Comparison of ENCODE assay signal across 9 cellular contexts in the genomic region with DNA sequence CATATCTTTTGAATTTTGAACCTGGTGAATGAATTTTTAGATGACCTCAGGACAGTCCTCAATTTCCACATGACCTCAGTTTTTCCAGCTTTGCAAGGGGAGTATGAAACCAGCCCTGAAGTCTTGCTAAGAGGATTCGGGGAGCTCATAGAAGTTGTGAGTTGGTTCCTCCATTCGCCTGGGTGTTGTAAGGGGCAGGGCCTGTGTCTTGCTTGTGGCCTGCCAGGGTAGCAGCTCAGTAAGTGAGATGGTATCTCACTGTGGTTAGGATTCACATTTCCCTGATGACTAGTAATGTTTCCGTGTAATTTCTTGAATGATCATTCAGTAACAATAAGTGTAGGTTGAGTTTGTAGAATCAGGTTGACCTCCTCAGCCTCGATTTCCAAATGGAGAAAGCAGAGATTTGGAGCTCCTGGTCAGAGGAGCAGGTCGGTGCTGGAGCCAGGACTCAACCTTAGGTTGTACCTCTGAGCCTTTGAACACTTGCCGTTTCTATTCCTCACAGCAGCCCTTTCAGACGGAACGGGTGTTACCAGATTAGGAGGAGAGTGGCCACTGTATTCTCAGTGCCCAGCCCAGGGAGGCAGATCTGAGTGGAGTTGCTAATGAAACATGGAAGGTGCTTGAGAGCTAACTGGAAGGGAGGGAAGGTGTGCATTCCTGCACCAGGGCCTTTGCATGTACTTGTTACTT. TPM values are rescaled to one million over a fixed set of nuclear protein-coding genes. Genes with fewer than 3 reads are reported as not detected.
DNase-seq lines count a peak whose midpoint lies in the region; ATAC-seq and TF ChIP-seq lines count a peak whose summit lies in the region.
"Had no signal": no experiment of that assay in that cellular context is flagged by ENCODE, and none has a peak within 500 bp of the region (broad histone marks: within the 10 kb centered on the region; RNA-seq: fewer than 3 reads in every experiment).

No MANE protein-coding gene starts in this region.

- 91% methylated on average over 8 of the region's 8 CpGs for WGBS in hepatocyte (ENCODE audit: low lambda C conversion rate, missing lambda C conversion rate)

- peak; percentile 81 for DNase-seq in activated CD4-positive, alpha-beta T cell treated with anti-CD3 and anti-CD28 coated beads for 36 hours
- no peak for DNase-seq in activated CD4-positive, alpha-beta T cell treated with anti-CD3 and anti-CD28 coated beads for 1 hour
- peak; percentile 47 for DNase-seq in activated T-cell treated with anti-CD3 and anti-CD28 coated beads, Interleukin-2, amount 50 U/mL, for 4 hours
- DNase-seq in hepatocyte (ENCODE audit: low spot score) = peak; percentile 2
- no peak for DNase-seq in substantia nigra (lab: John Stamatoyannopoulos, UW)
- DNase-seq in SHP77 (lab: John Stamatoyannopoulos, UW) = no peak
- DNase-seq in NCI-H748 treated with DMSO at 0.1 percent for 48 hours (lab: John Stamatoyannopoulos, UW) = no peak

- intact Hi-C loops in activated CD4-positive, alpha-beta T cell treated with anti-CD3 and anti-CD28 coated beads for 36 hours (cut with DNase I, micrococcal nuclease) = loop anchor here (1.0 to 2.0 kb wide), 7 partner anchors 14 to 76 kb away; partner anchors contain the start of genes IER2 (in 1 of the 2), NACC1 (in 1 of the 2), STX10 (in 1 of the 2) and TRMT1 (in 1 of the 2)

- no peaks in the 10 kb centered on the region for H3K9me2 ChIP-seq in hepatocyte (replicated peaks; ENCODE audit: insufficient read depth)

- no peaks in the 10 kb centered on the region for H3K36me3 ChIP-seq in hepatocyte (replicated peaks; ENCODE audit: insufficient read depth, low read depth)

- CTCF ChIA-PET in activated CD4-positive, alpha-beta T cell treated with anti-CD3 and anti-CD28 coated beads for 36 hours (lab: Charles Lee) = interaction anchor here (0.6 to 2.0 kb wide), 14 partner anchors 12 to 167 kb away, joined by 3 to 10 read pairs (median 4); partner anchors contain the start of genes IER2, NACC1 and STX10

- H4K20me1 ChIP-seq in hepatocyte (ENCODE audit: insufficient read depth, poor library complexity, severe bottlenecking) = peaks cover 25% of the 10 kb centered on the region

- H3K27ac ChIP-seq in hepatocyte = no peak overlapping the region
- peak overlapping the region; percentile 77 for H3K27ac ChIP-seq in substantia nigra (ENCODE audit: low read depth, low read length, poor library complexity, severe bottlenecking)
- H3K27ac ChIP-seq: SJSA1 had no signal

- H3K36me3 Mint-ChIP-seq in activated CD4-positive, alpha-beta T cell treated with anti-CD3 and anti-CD28 coated beads for 36 hours (ENCODE audit: low read depth) = peaks cover 25% of the 10 kb centered on the region
- H3K36me3 Mint-ChIP-seq in activated T-cell treated with anti-CD3 and anti-CD28 coated beads, Interleukin-2, amount 50 U/mL, for 4 hours (ENCODE audit: insufficient read depth) = peaks cover 16% of the 10 kb centered on the region

- no peaks in the 10 kb centered on the region for H3K27me3 Mint-ChIP-seq in activated CD4-positive, alpha-beta T cell treated with anti-CD3 and anti-CD28 coated beads for 36 hours
- H3K27me3 Mint-ChIP-seq in activated T-cell treated with anti-CD3 and anti-CD28 coated beads, Interleukin-2, amount 50 U/mL, for 4 hours (ENCODE audit: low read depth) = no peaks in the 10 kb centered on the region

- H3K4me3 ChIP-seq in hepatocyte = no peak overlapping the region
- H3K4me3 ChIP-seq: SJSA1 had no signal

- ATAC-seq in activated CD4-positive, alpha-beta T cell treated with anti-CD3 and anti-CD28 coated beads for 36 hours = peak; percentile 98
- peak; percentile 98 to 99 for ATAC-seq in activated T-cell treated with anti-CD3 and anti-CD28 coated beads, Interleukin-2, amount 50 U/mL, for 4 hours
- ATAC-seq in HG03565 (IDR thresholded peaks at IDR 0.05; ENCODE audit: unreplicated experiment) = no peak

- POLR2A ChIA-PET in activated CD4-positive, alpha-beta T cell treated with anti-CD3 and anti-CD28 coated beads for 36 hours (lab: Charles Lee) = interaction anchor here (0.6 to 1.5 kb wide), 8 partner anchors 11 to 238 kb away, joined by 3 to 10 read pairs (median 4); no protein-coding TSS in a partner anchor

- H3K4me1 Mint-ChIP-seq in activated CD4-positive, alpha-beta T cell treated with anti-CD3 and anti-CD28 coated beads for 36 hours = peaks cover 41% of the 10 kb centered on the region
- peaks cover 43% of the 10 kb centered on the region for H3K4me1 Mint-ChIP-seq in activated T-cell treated with anti-CD3 and anti-CD28 coated beads, Interleukin-2, amount 50 U/mL, for 4 hours (ENCODE audit: low read depth)

- no peak for TF ChIP-seq CTCF in hepatocyte (IDR thresholded peaks at IDR 0.05; ENCODE audit: poor library complexity)

- H3K4me1 ChIP-seq in hepatocyte (ENCODE audit: insufficient read depth) = no peaks in the 10 kb centered on the region

- H3K4me2 ChIP-seq in hepatocyte = no peak overlapping the region

- no peak overlapping the region for H2AFZ ChIP-seq in hepatocyte

- H3K27me3 ChIP-seq in hepatocyte = no peaks in the 10 kb centered on the region
- H3K27me3 ChIP-seq: SJSA1 had no signal

- no peaks in the 10 kb centered on the region for H3K9me3 Mint-ChIP-seq in activated CD4-positive, alpha-beta T cell treated with anti-CD3 and anti-CD28 coated beads for 36 hours (ENCODE audit: low read depth)
- H3K9me3 Mint-ChIP-seq in activated T-cell treated with anti-CD3 and anti-CD28 coated beads, Interleukin-2, amount 50 U/mL, for 4 hours = no peaks in the 10 kb centered on the region

- no peaks in the 10 kb centered on the region for H3K9me3 ChIP-seq in hepatocyte (ENCODE audit: low read depth)
- H3K9me3 ChIP-seq: SJSA1 had no signal

- peak overlapping the region; percentile 43 for H3K4me3 Mint-ChIP-seq in activated CD4-positive, alpha-beta T cell treated with anti-CD3 and anti-CD28 coated beads for 36 hours
- H3K4me3 Mint-ChIP-seq in activated T-cell treated with anti-CD3 and anti-CD28 coated beads, Interleukin-2, amount 50 U/mL, for 4 hours = peak overlapping the region; percentile 69

- peaks cover 69% of the 10 kb centered on the region for H3K79me2 ChIP-seq in hepatocyte

- peak overlapping the region; percentile 93 for H3K27ac Mint-ChIP-seq in activated CD4-positive, alpha-beta T cell treated with anti-CD3 and anti-CD28 coated beads for 36 hours

RNA-seq across cellular contexts. Expression of gene NACC1, which starts 14.6 kb away (rescaled TPM):
- 10 to 100 TPM; 77.5 to 84.5 TPM for total RNA-seq in activated CD4-positive, alpha-beta T cell treated with anti-CD3 and anti-CD28 coated beads for 36 hours
- total RNA-seq in activated T-cell treated with anti-CD3 and anti-CD28 coated beads, Interleukin-2, amount 50 U/mL, for 4 hours = 100 to 1,000 TPM; 127 to 137 (median 134) TPM
- 32.6 and 35.0 TPM in 2 replicates for total RNA-seq in hepatocyte
- 9.7 and 11.1 TPM in 2 replicates for polyA plus RNA-seq in hepatocyte

RNA-seq across cellular contexts. Expression of gene TRMT1, which starts 16.1 kb away (rescaled TPM):
- total RNA-seq in activated CD4-positive, alpha-beta T cell treated with anti-CD3 and anti-CD28 coated beads for 36 hours = 10 to 100 TPM; 73.0 to 96.1 TPM
- 100 to 1,000 TPM; 240 to 248 (median 246) TPM for total RNA-seq in activated T-cell treated with anti-CD3 and anti-CD28 coated beads, Interleukin-2, amount 50 U/mL, for 4 hours
- 21.0 and 31.2 TPM in 2 replicates for total RNA-seq in hepatocyte
- 33.4 and 45.1 TPM in 2 replicates for polyA plus RNA-seq in hepatocyte

RNA-seq across cellular contexts. Expression of gene STX10, which starts 17.6 kb away (rescaled TPM):
- total RNA-seq in activated CD4-positive, alpha-beta T cell treated with anti-CD3 and anti-CD28 coated beads for 36 hours = 10 to 100 TPM; 64.8 to 71.4 TPM
- total RNA-seq in activated T-cell treated with anti-CD3 and anti-CD28 coated beads, Interleukin-2, amount 50 U/mL, for 4 hours = 10 to 100 TPM; 64.5 to 66.0 (median 65.4) TPM
- 63.4 and 66.5 TPM in 2 replicates for total RNA-seq in hepatocyte
- polyA plus RNA-seq in hepatocyte = 82.2 and 106 TPM in 2 replicates

RNA-seq across cellular contexts. Expression of gene IER2, which starts 17.6 kb away (rescaled TPM):
- 100 to 1,000 TPM; 109 to 118 TPM for total RNA-seq in activated CD4-positive, alpha-beta T cell treated with anti-CD3 and anti-CD28 coated beads for 36 hours
- total RNA-seq in activated T-cell treated with anti-CD3 and anti-CD28 coated beads, Interleukin-2, amount 50 U/mL, for 4 hours = 100 to 1,000 TPM in 2 of 3 donors, 10 to 100 TPM in 1; 99.4 to 113 (median 110) TPM
- total RNA-seq in hepatocyte = 64.2 and 101 TPM in 2 replicates
- polyA plus RNA-seq in hepatocyte = 325 and 369 TPM in 2 replicates

RNA-seq across cellular contexts. Expression of gene LYL1, which starts 30.0 kb away (rescaled TPM):
- 1 to 10 TPM; 2.0 to 2.5 TPM for total RNA-seq in activated CD4-positive, alpha-beta T cell treated with anti-CD3 and anti-CD28 coated beads for 36 hours
- 1 to 10 TPM; 1.9 to 3.0 (median 2.9) TPM for total RNA-seq in activated T-cell treated with anti-CD3 and anti-CD28 coated beads, Interleukin-2, amount 50 U/mL, for 4 hours
- 0.36 and 0.47 TPM in 2 replicates for total RNA-seq in hepatocyte
- 1.0 and 1.4 TPM in 2 replicates for polyA plus RNA-seq in hepatocyte
- total RNA-seq: SJSA1 had no signal

Comparison
In these comparisons a context has a peak if more than half of its experiments do, and no peak if none do; other contexts are left out.
1. DNase-seq: peak in activated CD4-positive, alpha-beta T cell treated with anti-CD3 and anti-CD28 coated beads for 36 hours (single experiment), activated T-cell treated with anti-CD3 and anti-CD28 coated beads, Interleukin-2, amount 50 U/mL, for 4 hours (single experiment) and hepatocyte (single experiment); none in activated CD4-positive, alpha-beta T cell treated with anti-CD3 and anti-CD28 coated beads for 1 hour (single experiment), substantia nigra (0 of 49), SHP77 (0 of 2) and NCI-H748 treated with DMSO at 0.1 percent for 48 hours (single experiment).